In genomic region chr15:74598126-74598842, GRCh38 we compare ENCODE assay signal across 8 cellular contexts. TPM values are rescaled to one million over a fixed set of nuclear protein-coding genes. Genes with fewer than 3 reads are reported as not detected.
DNase-seq lines count a peak whose midpoint lies in the region; ATAC-seq, FAIRE-seq and TF ChIP-seq lines count a peak whose summit lies in the region.

No MANE protein-coding gene starts in this region.

- no peaks in the 10 kb centered on the region for H3K27me3 ChIP-seq in pancreas
- H3K27me3 ChIP-seq in thymus (ENCODE audit: control insufficient read depth, insufficient read depth) = no peaks in the 10 kb centered on the region

- peak overlapping the region; percentile 96 for H3K4me3 Mint-ChIP-seq in activated naive CD8-positive, alpha-beta T cell treated with anti-CD3 and anti-CD28 coated beads for 36 hours
- peak overlapping the region; percentile 86 for H3K4me3 Mint-ChIP-seq in glutamatergic neuron (ENCODE audit: unreplicated experiment)

- intact Hi-C loops in pancreas (cut with DNase I) = no loop called here

- H3K27me3 Mint-ChIP-seq in activated naive CD8-positive, alpha-beta T cell treated with anti-CD3 and anti-CD28 coated beads for 36 hours = no peaks in the 10 kb centered on the region
- peaks cover 14% of the 10 kb centered on the region for H3K27me3 Mint-ChIP-seq in glutamatergic neuron (ENCODE audit: unreplicated experiment)

- H3K4me1 ChIP-seq in pancreas = peaks cover 0 to 8% (median 4%) of the 10 kb centered on the region in 3 donors
- peaks cover 10% of the 10 kb centered on the region for H3K4me1 ChIP-seq in thymus (ENCODE audit: control insufficient read depth, insufficient read depth, low read length)

- ATAC-seq in GM21576 (IDR thresholded peaks at IDR 0.05; ENCODE audit: unreplicated experiment) (peak; percentile 93), pancreas (peak; percentile 98 to 99 (median 99))

- peak overlapping the region; percentile 24 to 74 (median 59) for H3K27ac ChIP-seq in pancreas
- peak overlapping the region; percentile 88 for H3K27ac ChIP-seq in thymus (ENCODE audit: low read depth)

- DNase-seq in DMS79 treated with DMSO at 0.1 percent for 48 hours (lab: John Stamatoyannopoulos, UW) (peak; percentile 74), SKM-1 (lab: John Stamatoyannopoulos, UW; ENCODE audit: unreplicated experiment) (peak; percentile 91), glutamatergic neuron (peak; percentile 80), pancreas (peak; percentile 95 to 98 (median 96))
- peak; percentile 65 for DNase-seq in Jurkat, Clone E6-1 (ENCODE audit: low read depth, low spot score)
- peak; percentile 90 for DNase-seq in activated naive CD8-positive, alpha-beta T cell treated with anti-CD3 and anti-CD28 coated beads for 36 hours

- 0% methylated on average over 26 of the region's 26 CpGs for WGBS in pancreas, 2 donors
- 1% methylated on average over 26 of the region's 26 CpGs for WGBS in thymus

- no peaks in the 10 kb centered on the region for H3K36me3 ChIP-seq in pancreas
- peaks cover 7% of the 10 kb centered on the region for H3K36me3 ChIP-seq in thymus (ENCODE audit: control insufficient read depth, insufficient read depth)

- peaks cover 18% of the 10 kb centered on the region for H3K4me1 Mint-ChIP-seq in activated naive CD8-positive, alpha-beta T cell treated with anti-CD3 and anti-CD28 coated beads for 36 hours
- H3K4me1 Mint-ChIP-seq in glutamatergic neuron (ENCODE audit: low read depth, unreplicated experiment) = peaks cover 17% of the 10 kb centered on the region

- TF ChIP-seq CTCF in glutamatergic neuron (IDR thresholded peaks at IDR 0.05; ENCODE audit: partially characterized antibody, unreplicated experiment) (no peak), pancreas (IDR thresholded peaks at IDR 0.05) (no peak)

- FAIRE-seq in pancreas (lab: Jason Lieb, UNC) = no peak

- peaks cover 15% of the 10 kb centered on the region for H3K36me3 Mint-ChIP-seq in activated naive CD8-positive, alpha-beta T cell treated with anti-CD3 and anti-CD28 coated beads for 36 hours
- no peaks in the 10 kb centered on the region for H3K36me3 Mint-ChIP-seq in glutamatergic neuron (ENCODE audit: unreplicated experiment)

- H3K4me3 ChIP-seq in Jurkat, Clone E6-1 (ENCODE audit: low read length) = peak overlapping the region; percentile 61
- H3K4me3 ChIP-seq in pancreas = peak overlapping the region; percentile 48 to 60 (median 53)
- peak overlapping the region; percentile 80 for H3K4me3 ChIP-seq in thymus (ENCODE audit: low read length)

- H3K9me3 ChIP-seq in pancreas (no peaks in the 10 kb centered on the region), thymus (ENCODE audit: control insufficient read depth) (no peaks in the 10 kb centered on the region)

- H3K9me3 Mint-ChIP-seq in activated naive CD8-positive, alpha-beta T cell treated with anti-CD3 and anti-CD28 coated beads for 36 hours = no peaks in the 10 kb centered on the region
- H3K9me3 Mint-ChIP-seq in glutamatergic neuron (ENCODE audit: unreplicated experiment) = peaks cover 9% of the 10 kb centered on the region

- peak overlapping the region; percentile 98 for H3K27ac Mint-ChIP-seq in activated naive CD8-positive, alpha-beta T cell treated with anti-CD3 and anti-CD28 coated beads for 36 hours
- H3K27ac Mint-ChIP-seq in glutamatergic neuron (ENCODE audit: unreplicated experiment) = peak overlapping the region; percentile 91

RNA-seq across cellular contexts. Expression of gene CLK3, which starts 17.4 kb away (rescaled TPM):
- polyA plus RNA-seq in Jurkat, Clone E6-1 (2012; ENCODE audit: insufficient read depth, insufficient read length) = 103 TPM
- total RNA-seq in activated naive CD8-positive, alpha-beta T cell treated with anti-CD3 and anti-CD28 coated beads for 36 hours = 100 to 1,000 TPM; 102 to 103 TPM
- total RNA-seq in glutamatergic neuron (ENCODE audit: unreplicated experiment) = 99.7 TPM
- total RNA-seq in pancreas = 10 to 100 TPM; 23.1 to 42.2 (median 28.7) TPM
- 10 to 100 TPM; 63.1 to 89.9 TPM for polyA plus RNA-seq in pancreas
- polyA plus RNA-seq in thymus = 90.8 TPM

RNA-seq across cellular contexts. Expression of gene ARID3B, which starts 57.3 kb away (rescaled TPM):
- polyA plus RNA-seq in Jurkat, Clone E6-1 (2012; ENCODE audit: insufficient read depth, insufficient read length) = 19.8 TPM
- 10 to 100 TPM; 23.4 to 23.5 TPM for total RNA-seq in activated naive CD8-positive, alpha-beta T cell treated with anti-CD3 and anti-CD28 coated beads for 36 hours
- total RNA-seq in glutamatergic neuron (ENCODE audit: unreplicated experiment) (154 TPM), pancreas (1 to 10 TPM; 2.9 to 4.5 (median 3.5) TPM)
- polyA plus RNA-seq in pancreas (1 to 10 TPM; 4.2 to 4.8 TPM), thymus (5.6 TPM)

Comparison
In these comparisons a context has a peak if more than half of its experiments do, and no peak if none do; other contexts are left out.
1. Peak in every context shown above with its lines: DNase-seq, ATAC-seq, H3K4me3 ChIP-seq and H3K27ac ChIP-seq.
2. RNA of gene ARID3B, which starts 57.3 kb away (total RNA-seq): 154 TPM in glutamatergic neuron (single experiment) and 23.4 to 23.5 TPM in activated naive CD8-positive, alpha-beta T cell treated with anti-CD3 and anti-CD28 coated beads for 36 hours; 2.9 to 4.5 TPM in pancreas; every median in the first group is over 4 times any median in the second.